ENCODE assay signal across 10 cellular contexts in genomic region chr11:130042093-130042591, GRCh38. TPM values are rescaled to one million over a fixed set of nuclear protein-coding genes. Genes with fewer than 3 reads are reported as not detected.
DNase-seq lines count a peak whose midpoint lies in the region; ATAC-seq and TF ChIP-seq lines count a peak whose summit lies in the region.
"Had no signal": no experiment of that assay in that cellular context is flagged by ENCODE, and none has a peak within 500 bp of the region (broad histone marks: within the 10 kb centered on the region; RNA-seq: fewer than 3 reads in every experiment).

No MANE protein-coding gene starts in this region.

- no peak overlapping the region for H3K14ac ChIP-seq in trophoblast cell (ENCODE audit: low read length)

- H3K79me2 ChIP-seq in trophoblast cell (ENCODE audit: control insufficient read depth, insufficient read depth, low read length, poor library complexity) = no peaks in the 10 kb centered on the region

- H3K79me1 ChIP-seq in trophoblast cell (ENCODE audit: low read length) = no peaks in the 10 kb centered on the region

- H3K9me3 ChIP-seq in trophoblast cell (ENCODE audit: insufficient read depth, low read depth, low read length) = peaks cover 4% of the 10 kb centered on the region

- H3K4ac ChIP-seq in trophoblast cell (ENCODE audit: low read depth, low read length) = no peak overlapping the region

- peaks cover 0 to 4% of the 10 kb centered on the region in 2 experiments for H3K36me3 ChIP-seq in trophoblast cell (ENCODE audit: control insufficient read depth in 1 of 2, insufficient read depth in 2 of 2, low read length in 2 of 2)

- H3K27ac ChIP-seq in trophoblast cell (ENCODE audit: low read depth, low read length) = no peak overlapping the region
- no peak overlapping the region for H3K27ac ChIP-seq in coronary artery
- H3K27ac ChIP-seq: C4-2B had no signal

- no peak overlapping the region for H3K18ac ChIP-seq in trophoblast cell (ENCODE audit: low read length)

- peak; percentile 44 for DNase-seq in NCI-H748 (lab: John Stamatoyannopoulos, UW; ENCODE audit: unreplicated experiment)
- no peak for DNase-seq in NCI-H748 treated with DMSO at 0.1 percent for 48 hours (lab: John Stamatoyannopoulos, UW)
- peak; percentile 52 for DNase-seq in NCI-H460 (ENCODE audit: extremely low read depth, low read depth)
- peak; percentile 99 for DNase-seq in dermis blood vessel endothelial cell
- peak; percentile 14 to 27 for DNase-seq in trophoblast cell
- no peak for DNase-seq in coronary artery (ENCODE audit: low spot score)
- no peak for DNase-seq in ecto neural progenitor cell (ENCODE audit: low spot score)
- DNase-seq: effector memory CD8-positive, alpha-beta T cell had no signal

- no peak overlapping the region for H4K12ac ChIP-seq in trophoblast cell (ENCODE audit: low read depth, low read length)

- H4K91ac ChIP-seq in trophoblast cell (ENCODE audit: low read depth, low read length) = no peak overlapping the region

- no peak for TF ChIP-seq CTCF in coronary artery (IDR thresholded peaks at IDR 0.05)

- H2AK5ac ChIP-seq in trophoblast cell (ENCODE audit: low read length) = no peak overlapping the region

- no peak overlapping the region for H3K23ac ChIP-seq in trophoblast cell (ENCODE audit: low read length)

- peaks cover 0 to 9% of the 10 kb centered on the region in 2 experiments for H3K4me1 ChIP-seq in trophoblast cell (ENCODE audit: control insufficient read depth in 1 of 2, insufficient read depth in 2 of 2, low read length in 2 of 2)

- no peak overlapping the region for H3K4me2 ChIP-seq in trophoblast cell (ENCODE audit: low read length)

- no peak for ATAC-seq in GM21423 (IDR thresholded peaks at IDR 0.05; ENCODE audit: unreplicated experiment)
- ATAC-seq: effector memory CD8-positive, alpha-beta T cell had no signal

- H3K9ac ChIP-seq in trophoblast cell (ENCODE audit: low read length) = no peak overlapping the region

- no peak overlapping the region for H2BK12ac ChIP-seq in trophoblast cell (ENCODE audit: low read length)

- no peaks in the 10 kb centered on the region for H3K27me3 ChIP-seq in trophoblast cell (ENCODE audit: insufficient read depth, low read length)

- H2BK5ac ChIP-seq in trophoblast cell (ENCODE audit: low read depth, low read length, poor library complexity) = no peak overlapping the region

- H2BK120ac ChIP-seq in trophoblast cell (ENCODE audit: insufficient read depth, low read length, poor library complexity) = peak overlapping the region; percentile 5

- H3K4me3 ChIP-seq in trophoblast cell (ENCODE audit: low read depth, low read length) (no peak overlapping the region), coronary artery (no peak overlapping the region)

- H2AFZ ChIP-seq in trophoblast cell (ENCODE audit: insufficient read depth, low read length, poor library complexity) = no peak overlapping the region

- no CpG with 5 or more reads among the region's 16 CpGs for WGBS in trophoblast cell (ENCODE audit: extremely low coverage, insufficient coverage, insufficient read length)

- H4K8ac ChIP-seq in trophoblast cell (ENCODE audit: low read depth, low read length) = no peak overlapping the region

RNA-seq across cellular contexts. Expression of gene APLP2, which starts 27.6 kb away (rescaled TPM):
- 430 and 522 TPM in 2 replicates for total RNA-seq in NCI-H460 (2014; rRNA removed; shearing (Covaris generic))
- 318 and 370 TPM in 2 replicates for polyA plus RNA-seq in NCI-H460 (2014; cell fraction: nucleus; rRNA removed)
- 986 and 1,136 TPM in 2 replicates for total RNA-seq in dermis blood vessel endothelial cell
- polyA plus RNA-seq in trophoblast cell (2013) = 357 and 374 TPM in 2 replicates

RNA-seq across cellular contexts. Expression of gene PRDM10, which starts 39.5 kb away (rescaled TPM):
- 3.9 and 4.8 TPM in 2 replicates for total RNA-seq in NCI-H460 (2014; rRNA removed; shearing (Covaris generic))
- polyA plus RNA-seq in NCI-H460 (2014; cell fraction: nucleus; rRNA removed) = 4.5 and 7.2 TPM in 2 replicates
- 7.1 and 9.0 TPM in 2 replicates for total RNA-seq in dermis blood vessel endothelial cell
- polyA plus RNA-seq in trophoblast cell (2013) = 8.9 and 9.1 TPM in 2 replicates

Comparison
In these comparisons a context has a peak if more than half of its experiments do, and no peak if none do; other contexts are left out.
1. DNase-seq: peak in NCI-H748 (single experiment), NCI-H460 (single experiment), dermis blood vessel endothelial cell (single experiment) and trophoblast cell (2 of 2); none in NCI-H748 treated with DMSO at 0.1 percent for 48 hours (single experiment), coronary artery (single experiment) and ecto neural progenitor cell (single experiment).